10 cellular contexts compared by ENCODE assay signal in the genomic region with DNA sequence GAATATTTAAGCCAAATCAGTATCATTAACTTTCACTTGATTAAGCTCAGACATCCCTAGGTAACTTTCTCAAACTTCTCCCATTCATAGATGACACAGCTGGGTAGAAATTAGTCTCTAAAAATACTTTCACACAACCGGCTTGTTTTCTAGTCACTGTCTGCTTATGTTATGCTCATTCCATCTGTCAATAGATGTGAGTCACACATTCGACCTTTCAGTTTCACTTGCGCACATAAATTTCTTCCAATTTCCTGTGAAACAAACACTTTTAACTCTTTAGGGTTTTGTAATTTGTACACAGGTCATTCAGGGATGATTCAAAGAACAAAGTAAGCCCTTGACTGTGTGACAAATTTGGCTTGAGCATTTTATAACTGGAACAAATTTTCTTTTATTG.
DNase-seq lines count a peak whose midpoint lies in the region; ATAC-seq and TF ChIP-seq lines count a peak whose summit lies in the region.
"Had no signal": no experiment of that assay in that cellular context is flagged by ENCODE, and none has a peak within 500 bp of the region (broad histone marks: within the 10 kb centered on the region; RNA-seq: fewer than 3 reads in every experiment).

No MANE protein-coding gene starts in this region.

- H4K20me1 ChIP-seq in fibroblast of lung (ENCODE audit: control insufficient read depth, extremely low read depth, insufficient read depth, low read length) (no peaks in the 10 kb centered on the region), hepatocyte (ENCODE audit: insufficient read depth, poor library complexity, severe bottlenecking) (no peaks in the 10 kb centered on the region)

- H2AFZ ChIP-seq in fibroblast of lung (ENCODE audit: low read length) (no peak overlapping the region), hepatocyte (no peak overlapping the region)

- no peaks in the 10 kb centered on the region for H3K27me3 ChIP-seq in fibroblast of lung (ENCODE audit: control insufficient read depth, insufficient read depth, low read length)
- H3K27me3 ChIP-seq in effector memory CD4-positive, alpha-beta T cell (replicated peaks; ENCODE audit: control insufficient read depth, insufficient read depth, low read length, poor library complexity, severe bottlenecking): no peaks in the 10 kb centered on the region
- no peaks in the 10 kb centered on the region for H3K27me3 ChIP-seq in hepatocyte

- ATAC-seq in GM21528 (IDR thresholded peaks at IDR 0.05; ENCODE audit: low FRiP score, unreplicated experiment) (peak; percentile 82), HG03521 (IDR thresholded peaks at IDR 0.05; ENCODE audit: unreplicated experiment) (peak; percentile 87)

- H3K4me2 ChIP-seq in fibroblast of lung (ENCODE audit: extremely low read depth, insufficient read depth, low read length): peak overlapping the region; percentile 54
- no peak overlapping the region for H3K4me2 ChIP-seq in hepatocyte

- H3K36me3 ChIP-seq in fibroblast of lung (ENCODE audit: control insufficient read depth, insufficient read depth, low read length): no peaks in the 10 kb centered on the region
- H3K36me3 ChIP-seq in effector memory CD4-positive, alpha-beta T cell (ENCODE audit: control insufficient read depth, insufficient read depth, low read length): no peaks in the 10 kb centered on the region
- no peaks in the 10 kb centered on the region for H3K36me3 ChIP-seq in hepatocyte (replicated peaks; ENCODE audit: insufficient read depth, low read depth)

- H3K9me3 ChIP-seq in fibroblast of lung (ENCODE audit: control insufficient read depth, insufficient read depth, low read depth, low read length) (no peaks in the 10 kb centered on the region), hepatocyte (ENCODE audit: low read depth) (no peaks in the 10 kb centered on the region)
- no peaks in the 10 kb centered on the region for H3K9me3 ChIP-seq in effector memory CD4-positive, alpha-beta T cell (ENCODE audit: control insufficient read depth, low read length)

- H3K4me3 ChIP-seq in fibroblast of lung (replicated peaks in 1 of 4; ENCODE audit: control extremely low read depth in 1 of 4, insufficient read depth in 1 of 4, low read depth in 3 of 4, low read length in 4 of 4) (no peak overlapping the region), hepatocyte (no peak overlapping the region)
- H3K4me3 ChIP-seq in effector memory CD4-positive, alpha-beta T cell (ENCODE audit: insufficient read depth, low read depth, low read length, poor library complexity, severe bottlenecking): no peak overlapping the region
- H3K4me3 ChIP-seq: lung had no signal

- H3K9ac ChIP-seq in fibroblast of lung (ENCODE audit: insufficient read depth, low read length): no peak overlapping the region

- H3K27ac ChIP-seq in fibroblast of lung (ENCODE audit: insufficient read depth, low read length): no peak overlapping the region
- no peak overlapping the region for H3K27ac ChIP-seq in effector memory CD4-positive, alpha-beta T cell (ENCODE audit: insufficient read depth, low read length, poor library complexity, severe bottlenecking)
- no peak overlapping the region for H3K27ac ChIP-seq in hepatocyte

- DNase-seq in EL (peak; percentile 80), fibroblast of lung (ENCODE audit: low read depth in 2 of 2) (peak; percentile 72 to 89), NCI-H187 treated with DMSO at 0.1 percent for 48 hours (lab: John Stamatoyannopoulos, UW) (no peak), hepatocyte (ENCODE audit: low spot score) (no peak), SIG-M5 treated with dmso at 0.1 percent for 504 hours (lab: John Stamatoyannopoulos, UW; ENCODE audit: unreplicated experiment) (no peak)
- no peak for DNase-seq in effector memory CD4-positive, alpha-beta T cell
- DNase-seq: NCI-H526 had no signal

- H3K79me2 ChIP-seq in fibroblast of lung (ENCODE audit: control insufficient read depth, insufficient read depth, low read length): no peaks in the 10 kb centered on the region
- H3K79me2 ChIP-seq in hepatocyte: no peaks in the 10 kb centered on the region

- TF ChIP-seq CTCF in fibroblast of lung (conservative IDR thresholded peaks at IDR 0.05 in 1 of 2, IDR thresholded peaks at IDR 0.05 in 1 of 2; ENCODE audit: low read depth in 1 of 2, low read length in 2 of 2) (no peak), hepatocyte (IDR thresholded peaks at IDR 0.05; ENCODE audit: poor library complexity) (no peak)

- no peaks in the 10 kb centered on the region for H3K9me2 ChIP-seq in hepatocyte (replicated peaks; ENCODE audit: insufficient read depth)

- H3K4me1 ChIP-seq in fibroblast of lung (ENCODE audit: control insufficient read depth, extremely low read depth, insufficient read depth, low read length): peaks cover 2% of the 10 kb centered on the region
- no peaks in the 10 kb centered on the region for H3K4me1 ChIP-seq in effector memory CD4-positive, alpha-beta T cell (ENCODE audit: control insufficient read depth, insufficient read depth, low read length, poor library complexity, severe bottlenecking)
- no peaks in the 10 kb centered on the region for H3K4me1 ChIP-seq in hepatocyte (ENCODE audit: insufficient read depth)

- WGBS in hepatocyte (ENCODE audit: low lambda C conversion rate, missing lambda C conversion rate): 32% methylated on average over 3 of the region's 3 CpGs

Comparison
In these comparisons a context has a peak if more than half of its experiments do, and no peak if none do; other contexts are left out.
1. DNase-seq: peak in EL (single experiment) and fibroblast of lung (2 of 2); none in effector memory CD4-positive, alpha-beta T cell (0 of 3), NCI-H187 treated with DMSO at 0.1 percent for 48 hours (single experiment), hepatocyte (single experiment) and SIG-M5 treated with dmso at 0.1 percent for 504 hours (single experiment).